In the genomic region with DNA sequence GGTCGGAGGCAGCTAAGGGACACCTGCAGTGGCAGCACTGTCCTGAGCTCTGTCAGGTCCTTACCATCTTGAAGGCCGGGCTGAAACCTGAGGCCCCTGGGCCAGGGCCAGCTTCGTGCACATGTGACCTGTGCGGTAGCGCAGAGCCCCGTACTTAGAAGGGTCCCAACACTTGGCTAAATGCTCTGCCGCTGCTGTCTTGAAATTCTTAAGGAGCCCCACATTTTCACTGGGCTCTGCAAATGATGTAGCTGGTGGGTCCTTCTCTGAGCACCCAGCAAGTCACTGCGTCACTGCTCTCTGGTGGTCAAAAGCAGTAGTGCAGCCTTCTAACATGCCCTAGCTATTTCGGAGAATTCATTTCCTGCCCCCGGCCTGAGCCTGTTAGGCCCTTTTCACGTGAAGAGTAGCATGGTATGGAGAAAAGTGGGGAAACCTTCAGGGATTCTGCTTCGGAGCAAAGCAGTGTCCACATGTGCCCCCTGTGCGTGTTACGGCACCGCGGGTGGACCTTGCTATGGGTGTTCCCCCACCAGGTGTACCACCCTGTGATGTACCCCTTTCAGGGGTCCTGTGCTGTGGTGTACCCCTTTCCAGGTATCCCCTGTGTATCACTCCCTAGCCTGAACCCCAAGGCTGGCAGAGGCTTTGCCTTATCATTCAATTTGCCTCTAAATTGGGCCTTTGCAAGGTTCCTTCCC, we compare ENCODE assay signal across 8 cellular contexts.
DNase-seq lines count a peak whose midpoint lies in the region; FAIRE-seq and TF ChIP-seq lines count a peak whose summit lies in the region.

No MANE protein-coding gene starts in this region.

- no peaks in the 10 kb centered on the region for H3K9me3 ChIP-seq in neutrophil

- no peaks in the 10 kb centered on the region for H3K36me3 ChIP-seq in neutrophil

- no peak overlapping the region for H3K27ac ChIP-seq in neutrophil

- no peaks in the 10 kb centered on the region for H3K27me3 ChIP-seq in neutrophil

- H3K27me3 Mint-ChIP-seq in activated T-helper 1 cell treated with anti-CD3 and anti-CD28 coated beads, Interleukin-12 subunit alpha, Interleukin-12 subunit beta, Interleukin-2, Interleukin-4 antibody, amounts not matched to agents 30 ng/mL and 10 ng/mL and 1 ng/mL, durations not matched to agents 14 hours and 24 hours and 36 hours (ENCODE audit: insufficient read depth): peaks cover 31% of the 10 kb centered on the region

- FAIRE-seq in HTR-8/SVneo (lab: Jason Lieb, UNC) (no peak), RCC 7860 (lab: Jason Lieb, UNC) (no peak)

- H3K36me3 Mint-ChIP-seq in activated T-helper 1 cell treated with anti-CD3 and anti-CD28 coated beads, Interleukin-12 subunit alpha, Interleukin-12 subunit beta, Interleukin-2, Interleukin-4 antibody, amounts not matched to agents 30 ng/mL and 10 ng/mL and 1 ng/mL, durations not matched to agents 14 hours and 24 hours and 36 hours (ENCODE audit: low read depth): no peaks in the 10 kb centered on the region

- peaks cover 13 to 20% of the 10 kb centered on the region in 2 experiments for H3K4me1 ChIP-seq in neutrophil (ENCODE audit: control insufficient read depth in 1 of 2, insufficient read depth in 1 of 2, low read depth in 1 of 2, low read length in 1 of 2)

- no peak overlapping the region for H3K27ac Mint-ChIP-seq in activated T-helper 1 cell treated with anti-CD3 and anti-CD28 coated beads, Interleukin-12 subunit alpha, Interleukin-12 subunit beta, Interleukin-2, Interleukin-4 antibody, amounts not matched to agents 30 ng/mL and 10 ng/mL and 1 ng/mL, durations not matched to agents 14 hours and 24 hours and 36 hours

- H3K4me3 Mint-ChIP-seq in activated T-helper 1 cell treated with anti-CD3 and anti-CD28 coated beads, Interleukin-12 subunit alpha, Interleukin-12 subunit beta, Interleukin-2, Interleukin-4 antibody, amounts not matched to agents 30 ng/mL and 10 ng/mL and 1 ng/mL, durations not matched to agents 14 hours and 24 hours and 36 hours: no peak overlapping the region

- intact Hi-C loops in activated T-helper 1 cell treated with anti-CD3 and anti-CD28 coated beads, Interleukin-12 subunit alpha, Interleukin-12 subunit beta, Interleukin-2, Interleukin-4 antibody, amounts not matched to agents 30 ng/mL and 10 ng/mL and 1 ng/mL, durations not matched to agents 14 hours and 24 hours and 36 hours (cut with micrococcal nuclease): loop anchor here (1.0 to 2.0 kb wide), 3 partner anchors 82 to 411 kb away; no protein-coding TSS in a partner anchor

- H3K4me3 ChIP-seq in foreskin fibroblast (ENCODE audit: low read depth in 1 of 2, low read length in 2 of 2) (no peak overlapping the region), neutrophil (ENCODE audit: low read depth in 1 of 2, low read length in 1 of 2) (no peak overlapping the region)

- H3K9me3 Mint-ChIP-seq in activated T-helper 1 cell treated with anti-CD3 and anti-CD28 coated beads, Interleukin-12 subunit alpha, Interleukin-12 subunit beta, Interleukin-2, Interleukin-4 antibody, amounts not matched to agents 30 ng/mL and 10 ng/mL and 1 ng/mL, durations not matched to agents 14 hours and 24 hours and 36 hours: no peaks in the 10 kb centered on the region

- TF ChIP-seq CTCF in foreskin fibroblast (IDR thresholded peaks at IDR 0.05; ENCODE audit: low read depth, low read length) (peak; percentile 94), neutrophil (IDR thresholded peaks at IDR 0.05) (peak; percentile 77)

- no peaks in the 10 kb centered on the region for H3K4me1 Mint-ChIP-seq in activated T-helper 1 cell treated with anti-CD3 and anti-CD28 coated beads, Interleukin-12 subunit alpha, Interleukin-12 subunit beta, Interleukin-2, Interleukin-4 antibody, amounts not matched to agents 30 ng/mL and 10 ng/mL and 1 ng/mL, durations not matched to agents 14 hours and 24 hours and 36 hours (ENCODE audit: low read depth)

- DNase-seq in NK-92 treated with Interleukin-12 subunit alpha and Interleukin-12 subunit beta, amount 100 ng/mL, for 24 hours (lab: John Stamatoyannopoulos, UW): peak; percentile 36
- DNase-seq in NK-92 (lab: John Stamatoyannopoulos, UW; ENCODE audit: unreplicated experiment): no peak
- peak; percentile 83 for DNase-seq in HTR-8/SVneo (ENCODE audit: insufficient read length, low spot score)
- peak; percentile 34 for DNase-seq in RCC 7860 (ENCODE audit: low spot score)
- peak; percentile 60 for DNase-seq in activated T-helper 1 cell treated with anti-CD3 and anti-CD28 coated beads, Interleukin-12 subunit alpha, Interleukin-12 subunit beta, Interleukin-2, Interleukin-4 antibody, amounts not matched to agents 30 ng/mL and 10 ng/mL and 1 ng/mL, durations not matched to agents 14 hours and 24 hours and 36 hours (ENCODE audit: low spot score)
- peak; percentile 59 to 85 for DNase-seq in foreskin fibroblast
- peak; percentile 87 for DNase-seq in superior temporal gyrus (ENCODE audit: extremely low spot score)
